Comparison of ENCODE assay signal across 8 cellular contexts in genomic region chr3:156382458-156383346, GRCh38.
DNase-seq lines count a peak whose midpoint lies in the region; ATAC-seq and TF ChIP-seq lines count a peak whose summit lies in the region.

No MANE protein-coding gene starts in this region.

- ATAC-seq in HG03159 (IDR thresholded peaks at IDR 0.05; ENCODE audit: unreplicated experiment) = peak; percentile 85

- H3K27ac ChIP-seq in SJSA1 = no peak overlapping the region
- H3K27ac ChIP-seq in coronary artery = peak overlapping the region in 1 of 2 donors; percentile 59

- no peak for DNase-seq in AG10803 (ENCODE audit: low read depth)
- DNase-seq in SJSA1 (ENCODE audit: low read depth in 1 of 2, low spot score in 2 of 2) = peak; percentile 44
- DNase-seq in fibroblast of mammary gland (ENCODE audit: low read depth) = peak; percentile 45
- peak; percentile 4 to 8 for DNase-seq in stimulated activated CD4-positive, alpha-beta T cell treated with anti-CD3 and anti-CD28 coated beads, Interleukin-4, amount 100 ng/mL, for 48 hours (ENCODE audit: low read depth in 2 of 2)
- no peak for DNase-seq in coronary artery (ENCODE audit: low spot score)
- no peak for DNase-seq in mesenteric fat pad (ENCODE audit: low spot score)

- H3K9me3 ChIP-seq in SJSA1 (replicated peaks) = no peaks in the 10 kb centered on the region

- H3K4me1 ChIP-seq in SJSA1 (replicated peaks) = no peaks in the 10 kb centered on the region

- H3K27me3 ChIP-seq in SJSA1 (replicated peaks) = no peaks in the 10 kb centered on the region

- H3K4me3 ChIP-seq in AG10803 (ENCODE audit: low read length) (no peak overlapping the region), SJSA1 (no peak overlapping the region), fibroblast of mammary gland (ENCODE audit: control insufficient read depth, low read depth, low read length) (no peak overlapping the region), coronary artery (no peak overlapping the region)

- TF ChIP-seq CTCF in AG10803 (conservative IDR thresholded peaks at IDR 0.05; ENCODE audit: low read length) (peak; percentile 38), GM12801 (IDR thresholded peaks at IDR 0.05; ENCODE audit: extremely low read depth, insufficient read length) (peak; percentile 4), fibroblast of mammary gland (conservative IDR thresholded peaks at IDR 0.05; ENCODE audit: control insufficient read depth, insufficient read depth, low read depth, low read length) (peak; percentile 83), coronary artery (IDR thresholded peaks at IDR 0.05) (no peak)

- no peaks in the 10 kb centered on the region for H3K36me3 ChIP-seq in SJSA1

Comparison
In these comparisons a context has a peak if more than half of its experiments do, and no peak if none do; other contexts are left out.
1. DNase-seq: peak in SJSA1 (2 of 2), fibroblast of mammary gland (single experiment) and stimulated activated CD4-positive, alpha-beta T cell treated with anti-CD3 and anti-CD28 coated beads, Interleukin-4, amount 100 ng/mL, for 48 hours (2 of 2); none in AG10803 (single experiment), coronary artery (single experiment) and mesenteric fat pad (single experiment).